25 cellular contexts compared by ENCODE assay signal in genomic region chr13:105957769-105958438, GRCh38.
"Had no signal": no experiment of that assay in that cellular context is flagged by ENCODE, and none has a peak within 500 bp of the region (broad histone marks: within the 10 kb centered on the region; RNA-seq: fewer than 3 reads in every experiment).

No MANE protein-coding gene starts in this region.

- H3K36me3 Mint-ChIP-seq: immature natural killer cell; naive B cell; natural killer cell treated with Interleukin-12 subunit alpha and Interleukin-12 subunit beta and Interleukin-15 and Interleukin-18, amount 100 ng/mL, for 72 hours; stimulated activated naive B cell treated with anti-CD40 and anti-IgM and Interleukin-4, amounts not matched to agents 10 μg/mL and 1 μg/mL and 100 μg/mL, for 72 hours had no signal

- H3K9me3 Mint-ChIP-seq: stimulated activated naive B cell treated with anti-CD40 and anti-IgM and Interleukin-4, amounts not matched to agents 10 μg/mL and 1 μg/mL and 100 μg/mL, for 72 hours had no signal

- H3K27ac Mint-ChIP-seq: immature natural killer cell; naive B cell; natural killer cell treated with Interleukin-12 subunit alpha and Interleukin-12 subunit beta and Interleukin-15 and Interleukin-18, amount 100 ng/mL, for 72 hours; stimulated activated naive B cell treated with anti-CD40 and anti-IgM and Interleukin-4, amounts not matched to agents 10 μg/mL and 1 μg/mL and 100 μg/mL, for 72 hours; stimulated activated naive CD8-positive, alpha-beta T cell treated with anti-CD3 and anti-CD28 coated beads, Interleukin-15, Interleukin-2, amounts not matched to agents 100 ng/mL and 50 ng/mL, for 24 hours had no signal

- H3K4me3 Mint-ChIP-seq: immature natural killer cell; naive B cell; natural killer cell treated with Interleukin-12 subunit alpha and Interleukin-12 subunit beta and Interleukin-15 and Interleukin-18, amount 100 ng/mL, for 72 hours; neural crest cell; stimulated activated naive B cell treated with anti-CD40 and anti-IgM and Interleukin-4, amounts not matched to agents 10 μg/mL and 1 μg/mL and 100 μg/mL, for 72 hours; stimulated activated naive CD8-positive, alpha-beta T cell treated with anti-CD3 and anti-CD28 coated beads, Interleukin-15, Interleukin-2, amounts not matched to agents 100 ng/mL and 50 ng/mL, for 24 hours had no signal

- H3K4me3 ChIP-seq: dorsolateral prefrontal cortex, heart right ventricle, lower lobe of right lung, mucosa of descending colon, pancreas, right lobe of liver, thoracic aorta, tibial nerve, upper lobe of left lung had no signal

- H3K9me3 ChIP-seq: lower lobe of right lung, mucosa of descending colon, neutrophil, pancreas, right lobe of liver, thoracic aorta, upper lobe of left lung had no signal

- H3K27me3 ChIP-seq: dorsolateral prefrontal cortex, heart right ventricle, neutrophil, pancreas, right lobe of liver, tibial nerve, upper lobe of left lung had no signal

- H3K4me1 Mint-ChIP-seq: immature natural killer cell; naive B cell; neural crest cell; stimulated activated naive B cell treated with anti-CD40 and anti-IgM and Interleukin-4, amounts not matched to agents 10 μg/mL and 1 μg/mL and 100 μg/mL, for 72 hours had no signal

- H3K27ac ChIP-seq: dorsolateral prefrontal cortex, heart right ventricle, lower lobe of right lung, neutrophil, pancreas, right lobe of liver, thoracic aorta, tibial nerve, upper lobe of left lung had no signal

- H3K27me3 Mint-ChIP-seq: naive B cell; natural killer cell treated with Interleukin-12 subunit alpha and Interleukin-12 subunit beta and Interleukin-15 and Interleukin-18, amount 100 ng/mL, for 72 hours; stimulated activated naive B cell treated with anti-CD40 and anti-IgM and Interleukin-4, amounts not matched to agents 10 μg/mL and 1 μg/mL and 100 μg/mL, for 72 hours; stimulated activated naive CD8-positive, alpha-beta T cell treated with anti-CD3 and anti-CD28 coated beads, Interleukin-15, Interleukin-2, amounts not matched to agents 100 ng/mL and 50 ng/mL, for 24 hours had no signal

- DNase-seq: dorsolateral prefrontal cortex; effector CD4-positive, alpha-beta T cell; foreskin melanocyte; glutamatergic neuron; heart right ventricle; hypothalamus; immature natural killer cell; left ventricle myocardium superior; lower lobe of right lung; mucosa of descending colon; naive B cell; pancreas; retina; right lobe of liver; small intestine; stimulated activated CD4-positive, alpha-beta T cell treated with anti-CD3 and anti-CD28 coated beads, Interleukin-15, amount 100 ng/mL, for 24 hours; stimulated activated CD4-positive, alpha-beta T cell treated with anti-CD3 and anti-CD28 coated beads, Interleukin-2, amount 100 ng/mL, for 48 hours; stimulated activated naive B cell treated with anti-CD40 and anti-IgM and Interleukin-4, amounts not matched to agents 10 μg/mL and 1 μg/mL and 100 μg/mL, for 72 hours; upper lobe of left lung had no signal

- H3K4me1 ChIP-seq: lower lobe of right lung, right lobe of liver, tibial nerve, upper lobe of left lung had no signal

- ATAC-seq: heart right ventricle; left ventricle myocardium superior; lower lobe of right lung; mucosa of descending colon; natural killer cell treated with Interleukin-12 subunit alpha and Interleukin-12 subunit beta and Interleukin-15 and Interleukin-18, amount 100 ng/mL, for 72 hours; right lobe of liver; stimulated activated naive B cell treated with anti-CD40 and anti-IgM and Interleukin-4, amounts not matched to agents 10 μg/mL and 1 μg/mL and 100 μg/mL, for 72 hours had no signal

- H3K36me3 ChIP-seq: heart right ventricle, lower lobe of right lung, neutrophil, pancreas, right lobe of liver, thoracic aorta, tibial nerve, upper lobe of left lung had no signal
